18 cellular contexts compared by ENCODE assay signal in the genomic region with DNA sequence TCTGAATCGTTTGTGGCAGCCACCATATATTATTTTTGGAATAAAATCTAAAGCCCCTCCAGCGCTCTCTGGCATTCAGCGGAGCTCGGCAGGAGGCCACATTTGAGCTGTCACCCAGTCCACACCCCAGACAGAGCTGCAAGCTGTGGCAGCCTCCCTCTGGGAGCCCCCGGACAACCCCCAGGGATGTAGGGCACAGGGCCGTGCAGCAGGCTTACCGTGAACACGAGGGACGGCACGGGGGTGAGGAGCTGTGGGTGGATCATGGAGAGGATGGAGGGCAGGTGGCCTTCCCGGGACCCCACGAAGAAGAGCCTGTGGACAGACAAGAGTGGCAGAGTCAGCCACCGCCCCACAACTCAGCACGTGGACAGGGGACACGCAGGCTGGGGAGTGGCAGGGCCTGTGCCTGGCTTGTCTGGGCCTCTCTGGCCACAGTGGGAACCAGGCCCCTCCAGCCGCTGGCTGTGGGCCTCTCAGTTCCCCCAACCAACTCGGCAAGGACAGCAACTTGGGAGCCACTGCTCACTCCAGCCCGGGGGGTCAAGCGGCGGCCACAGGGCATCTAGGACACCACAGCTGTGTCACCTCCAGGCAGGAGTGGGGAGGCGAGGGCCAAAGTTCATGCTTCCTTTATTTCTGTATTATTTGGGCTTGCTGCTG. TPM values are rescaled to one million over a fixed set of nuclear protein-coding genes. Genes with fewer than 3 reads are reported as not detected.
A peak's percentile ranks its signal among the peaks of the same experiment; 100 is the strongest.
DNase-seq lines count a peak whose midpoint lies in the region; FAIRE-seq and TF ChIP-seq lines count a peak whose summit lies in the region.
"Had no signal": no experiment of that assay in that cellular context is flagged by ENCODE, and none has a peak within 500 bp of the region (broad histone marks: within the 10 kb centered on the region; RNA-seq: fewer than 3 reads in every experiment).

No MANE protein-coding gene starts in this region.

- H4K20me1 ChIP-seq in endothelial cell of umbilical vein (replicated peaks; ENCODE audit: control insufficient read depth, extremely low read depth, insufficient read depth, low read length) = no peaks in the 10 kb centered on the region

- CTCF ChIA-PET in endothelial cell of umbilical vein (lab: Charles Lee) = interaction anchor here (1.0 to 10.5 kb wide), 9 partner anchors 9 to 69 kb away, joined by 3 to 177 read pairs (median 12); no protein-coding TSS in a partner anchor
- CTCF ChIA-PET in CD4-positive, alpha-beta memory T cell (lab: Charles Lee; ENCODE audit: partially characterized antibody) = interaction anchor here (1.3 to 6.3 kb wide), 3 partner anchors 12 to 57 kb away, joined by 3 to 34 read pairs (median 5); no protein-coding TSS in a partner anchor

- FAIRE-seq in endothelial cell of umbilical vein (lab: Jason Lieb, UNC) = no peak

- H3K9me3 ChIP-seq in NT2/D1 (ENCODE audit: insufficient read depth, low read length) = no peaks in the 10 kb centered on the region
- H3K9me3 ChIP-seq in endothelial cell of umbilical vein (replicated peaks; ENCODE audit: control insufficient read depth, insufficient read depth, low read length) = no peaks in the 10 kb centered on the region
- H3K9me3 ChIP-seq in CD4-positive, alpha-beta memory T cell (ENCODE audit: control insufficient read depth in 1 of 2, low read length in 2 of 2) = no peaks in the 10 kb centered on the region
- H3K9me3 ChIP-seq: spleen had no signal

- H3K4me1 Mint-ChIP-seq in activated naive CD4-positive, alpha-beta T cell treated with anti-CD3 and anti-CD28 coated beads, Interleukin-2, amount 50 U/mL, for 24 hours = peaks cover 3% of the 10 kb centered on the region
- peaks cover 55% of the 10 kb centered on the region for H3K4me1 Mint-ChIP-seq in osteocyte (ENCODE audit: unreplicated experiment)
- H3K4me1 Mint-ChIP-seq in CD4-positive, alpha-beta memory T cell = peaks cover 0 to 18% (median 0%) of the 10 kb centered on the region in 4 donors
- H3K4me1 Mint-ChIP-seq: immature natural killer cell had no signal

- BruUV-seq in endothelial cell of umbilical vein (replicated peaks; lab: Mats Ljungman, UMichigan) = TSS peak; percentile 85

- H3K27ac ChIP-seq in endothelial cell of umbilical vein (ENCODE audit: insufficient read depth, low read depth, low read length) = peak overlapping the region; percentile 93
- H3K27ac ChIP-seq in CD4-positive, alpha-beta memory T cell (ENCODE audit: low read depth, low read length) = no peak overlapping the region
- H3K27ac ChIP-seq: hepatocyte, HL-60 had no signal

- H3K9me3 Mint-ChIP-seq in activated naive CD4-positive, alpha-beta T cell treated with anti-CD3 and anti-CD28 coated beads, Interleukin-2, amount 50 U/mL, for 24 hours = no peaks in the 10 kb centered on the region
- H3K9me3 Mint-ChIP-seq in osteocyte (ENCODE audit: unreplicated experiment) = no peaks in the 10 kb centered on the region
- peaks cover 0 to 2% (median 0%) of the 10 kb centered on the region in 8 donors for H3K9me3 Mint-ChIP-seq in CD4-positive, alpha-beta memory T cell
- H3K9me3 Mint-ChIP-seq: activated CD4-positive, alpha-beta memory T cell treated with anti-CD3 and anti-CD28 coated beads for 36 hours; immature natural killer cell; stimulated activated naive CD8-positive, alpha-beta T cell treated with anti-CD3 and anti-CD28 coated beads, Interleukin-15, Interleukin-2, amounts not matched to agents 100 ng/mL and 50 ng/mL, for 24 hours; WTC11 had no signal

- dilution Hi-C loops in endothelial cell of umbilical vein (cut with MboI; ENCODE audit: extremely low pct_ligation_motif_present, low sequenced_read_pairs) = no loop called here

- H3K27me3 ChIP-seq in NT2/D1 (ENCODE audit: insufficient read depth, insufficient read length) (no peaks in the 10 kb centered on the region), endothelial cell of umbilical vein (ENCODE audit: control insufficient read depth in 2 of 2, insufficient read depth in 2 of 2, low read length in 2 of 2) (no peaks in the 10 kb centered on the region)
- H3K27me3 ChIP-seq in CD4-positive, alpha-beta memory T cell (ENCODE audit: insufficient read depth, low read length) = no peaks in the 10 kb centered on the region
- H3K27me3 ChIP-seq: hepatocyte, spleen had no signal

- H3K9me1 ChIP-seq in endothelial cell of umbilical vein (replicated peaks; ENCODE audit: control insufficient read depth, extremely low read depth, insufficient read depth, low read length) = no peaks in the 10 kb centered on the region

- H3K4me3 ChIP-seq in NT2/D1 (ENCODE audit: insufficient read length, low read depth) = no peak overlapping the region
- H3K4me3 ChIP-seq in endothelial cell of umbilical vein (replicated peaks in 1 of 3; ENCODE audit: insufficient read depth in 1 of 3, low read depth in 1 of 3, low read length in 3 of 3) = no peak overlapping the region
- no peak overlapping the region for H3K4me3 ChIP-seq in CD4-positive, alpha-beta memory T cell (ENCODE audit: low read length in 2 of 2)
- H3K4me3 ChIP-seq: hepatocyte, spleen had no signal

- H3K4me1 ChIP-seq in NT2/D1 (ENCODE audit: insufficient read depth, insufficient read length) = peaks cover 22% of the 10 kb centered on the region
- H3K4me1 ChIP-seq in endothelial cell of umbilical vein (ENCODE audit: control insufficient read depth, extremely low read depth, insufficient read depth, low read length) = peaks cover 30% of the 10 kb centered on the region
- H3K4me1 ChIP-seq in CD4-positive, alpha-beta memory T cell (ENCODE audit: insufficient read depth, low read length) = peaks cover 8% of the 10 kb centered on the region

- H3K36me3 ChIP-seq in NT2/D1 (ENCODE audit: insufficient read depth, insufficient read length, low read length) (peaks cover 99% of the 10 kb centered on the region), endothelial cell of umbilical vein (ENCODE audit: control insufficient read depth in 2 of 2, extremely low read depth in 1 of 2, insufficient read depth in 2 of 2, low read length in 2 of 2) (peaks cover 3 to 4% of the 10 kb centered on the region in 2 experiments)
- peaks cover 34% of the 10 kb centered on the region for H3K36me3 ChIP-seq in CD4-positive, alpha-beta memory T cell (ENCODE audit: insufficient read depth, low read length)

- peaks cover 9% of the 10 kb centered on the region for H3K79me2 ChIP-seq in endothelial cell of umbilical vein (ENCODE audit: control insufficient read depth, insufficient read depth, low read length)
- H3K79me2 ChIP-seq: hepatocyte had no signal

- H3K9ac ChIP-seq in NT2/D1 (ENCODE audit: insufficient read length, low read depth) (peak overlapping the region; percentile 9), endothelial cell of umbilical vein (replicated peaks; ENCODE audit: extremely low read depth, insufficient read depth, low read length) (peak overlapping the region; percentile 67)

- POLR2A ChIA-PET in endothelial cell of umbilical vein (lab: Charles Lee) = interaction anchor here (1.2 to 1.8 kb wide), 3 partner anchors 31 to 72 kb away, joined by 5 to 12 read pairs (median 11); a partner anchor contains a TSS
- POLR2A ChIA-PET in CD4-positive, alpha-beta memory T cell (lab: Charles Lee; ENCODE audit: partially characterized antibody) = no interaction called here

- no peak for DNase-seq in activated naive CD4-positive, alpha-beta T cell treated with Interleukin-2 at 50 U/mL for 16 hours
- no peak for DNase-seq in NT2/D1 (ENCODE audit: low read depth, low spot score)
- no peak for DNase-seq in endothelial cell of umbilical vein (ENCODE audit: low read depth, low spot score)
- no peak for DNase-seq in osteocyte (ENCODE audit: extremely low spot score, unreplicated experiment)
- DNase-seq in kidney glomerular epithelial cell (lab: John Stamatoyannopoulos, UW) = no peak
- no peak for DNase-seq in NCI-H2029 (lab: John Stamatoyannopoulos, UW)
- DNase-seq in CD4-positive, alpha-beta memory T cell = no peak
- DNase-seq: activated CD4-positive, alpha-beta memory T cell treated with anti-CD3 and anti-CD28 coated beads for 36 hours; activated gamma-delta T cell treated with Interleukin-2 at 50 U/mL for 16 hours; central memory CD4-positive, alpha-beta T cell; erythroblast; immature natural killer cell; spleen had no signal

- peak overlapping the region; percentile 88 for H3K27ac Mint-ChIP-seq in activated naive CD4-positive, alpha-beta T cell treated with anti-CD3 and anti-CD28 coated beads, Interleukin-2, amount 50 U/mL, for 24 hours
- peak overlapping the region; percentile 93 for H3K27ac Mint-ChIP-seq in osteocyte (ENCODE audit: unreplicated experiment)
- peak overlapping the region in 2 of 7 donors; percentile 30 to 71 for H3K27ac Mint-ChIP-seq in CD4-positive, alpha-beta memory T cell
- H3K27ac Mint-ChIP-seq: activated CD4-positive, alpha-beta memory T cell treated with anti-CD3 and anti-CD28 coated beads for 36 hours; immature natural killer cell; WTC11 had no signal

- H3K4me3 Mint-ChIP-seq in activated naive CD4-positive, alpha-beta T cell treated with anti-CD3 and anti-CD28 coated beads, Interleukin-2, amount 50 U/mL, for 24 hours = no peak overlapping the region
- peak overlapping the region; percentile 18 for H3K4me3 Mint-ChIP-seq in osteocyte (ENCODE audit: unreplicated experiment)
- no peak overlapping the region for H3K4me3 Mint-ChIP-seq in CD4-positive, alpha-beta memory T cell
- H3K4me3 Mint-ChIP-seq: activated CD4-positive, alpha-beta memory T cell treated with anti-CD3 and anti-CD28 coated beads for 36 hours; immature natural killer cell; stimulated activated naive CD8-positive, alpha-beta T cell treated with anti-CD3 and anti-CD28 coated beads, Interleukin-15, Interleukin-2, amounts not matched to agents 100 ng/mL and 50 ng/mL, for 24 hours; WTC11 had no signal

- no peak overlapping the region for H3K4me2 ChIP-seq in endothelial cell of umbilical vein (ENCODE audit: insufficient read depth, low read length)
- H3K4me2 ChIP-seq: hepatocyte had no signal

- H3K36me3 Mint-ChIP-seq in activated naive CD4-positive, alpha-beta T cell treated with anti-CD3 and anti-CD28 coated beads, Interleukin-2, amount 50 U/mL, for 24 hours = peaks cover 2% of the 10 kb centered on the region
- H3K36me3 Mint-ChIP-seq in osteocyte (ENCODE audit: unreplicated experiment) = peaks cover 26% of the 10 kb centered on the region
- peaks cover 5 to 40% of the 10 kb centered on the region in 2 donors for H3K36me3 Mint-ChIP-seq in CD4-positive, alpha-beta memory T cell
- H3K36me3 Mint-ChIP-seq: immature natural killer cell had no signal

- intact Hi-C loops in endothelial cell of umbilical vein (cut with micrococcal nuclease) = loop anchor here (1.0 to 2.0 kb wide), 3 partner anchors 16 to 59 kb away; no protein-coding TSS in a partner anchor
- intact Hi-C loops in CD4-positive, alpha-beta memory T cell (cut with micrococcal nuclease) = no loop called here

- H2AFZ ChIP-seq in endothelial cell of umbilical vein (ENCODE audit: low read depth, low read length) = no peak overlapping the region
- H2AFZ ChIP-seq: hepatocyte had no signal

- TF ChIP-seq CTCF in endothelial cell of umbilical vein (IDR thresholded peaks at IDR 0.05; ENCODE audit: extremely low read depth in 1 of 2, insufficient read depth in 1 of 2, low read depth in 1 of 2, low read length in 2 of 2) = no peak
- no peak for TF ChIP-seq CTCF in osteocyte (IDR thresholded peaks at IDR 0.05)

- no peak for TF ChIP-seq POLR2A in endothelial cell of umbilical vein (IDR thresholded peaks at IDR 0.05; ENCODE audit: low read depth, low read length)

- H3K27me3 Mint-ChIP-seq in activated naive CD4-positive, alpha-beta T cell treated with anti-CD3 and anti-CD28 coated beads, Interleukin-2, amount 50 U/mL, for 24 hours = no peaks in the 10 kb centered on the region
- H3K27me3 Mint-ChIP-seq in osteocyte (ENCODE audit: unreplicated experiment) = no peaks in the 10 kb centered on the region
- no peaks in the 10 kb centered on the region for H3K27me3 Mint-ChIP-seq in CD4-positive, alpha-beta memory T cell
- H3K27me3 Mint-ChIP-seq: activated CD4-positive, alpha-beta memory T cell treated with anti-CD3 and anti-CD28 coated beads for 36 hours; stimulated activated naive CD8-positive, alpha-beta T cell treated with anti-CD3 and anti-CD28 coated beads, Interleukin-15, Interleukin-2, amounts not matched to agents 100 ng/mL and 50 ng/mL, for 24 hours had no signal

RNA-seq across cellular contexts. Expression of a gene that starts 31.5 kb away (rescaled TPM):
- 29.2 and 30.7 TPM in 2 replicates for total RNA-seq in endothelial cell of umbilical vein
- 14.1 and 17.3 TPM in 2 replicates for polyA plus RNA-seq in endothelial cell of umbilical vein
- 12.0 and 13.4 TPM in 2 replicates for polyA plus RNA-seq in endothelial cell of umbilical vein (2011; cell fraction: cytosol; rRNA removed)
- 13.8 and 16.1 TPM in 2 replicates for polyA plus RNA-seq in endothelial cell of umbilical vein (2011; cell fraction: nucleus; rRNA removed)
- polyA plus RNA-seq in endothelial cell of umbilical vein (2012) = 16.2 and 20.4 TPM in 2 replicates
- polyA minus RNA-seq in endothelial cell of umbilical vein = 10.3 and 12.3 TPM in 2 replicates
- 232 TPM for polyA minus RNA-seq in endothelial cell of umbilical vein (2011; cell fraction: cytosol; rRNA and poly(A)+ RNA removed)
- 9.2 and 14.2 TPM in 2 replicates for polyA minus RNA-seq in endothelial cell of umbilical vein (2011; cell fraction: nucleus; rRNA and poly(A)+ RNA removed)
- 127 and 133 TPM in 2 replicates for total RNA-seq in osteocyte
- total RNA-seq in CD4-positive, alpha-beta memory T cell = 10 to 100 TPM; 12.0 to 13.5 TPM
- 1 to 10 TPM; 3.5 to 6.4 TPM for polyA plus RNA-seq in CD4-positive, alpha-beta memory T cell
